Comparison of ENCODE assay signal across 27 cellular contexts in the genomic region with DNA sequence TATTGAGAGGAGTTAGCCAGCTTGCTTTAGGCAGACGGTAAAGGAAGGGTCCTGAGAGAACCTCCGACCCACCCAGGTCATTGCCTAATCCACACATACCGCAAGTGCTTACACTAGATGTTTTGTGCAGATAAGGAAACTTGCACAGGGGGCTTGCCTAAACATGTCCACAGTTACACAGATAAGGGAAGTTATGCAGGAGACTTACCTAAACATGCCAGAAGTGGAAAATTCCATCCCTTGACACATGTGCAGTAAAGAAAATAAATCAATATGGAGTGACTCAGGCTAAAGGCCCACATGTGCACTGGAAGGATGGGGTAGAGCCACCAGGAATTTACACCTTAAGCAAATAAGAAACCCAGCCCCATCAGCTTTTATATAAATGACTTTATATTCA.
DNase-seq lines count a peak whose midpoint lies in the region; ATAC-seq, FAIRE-seq and TF ChIP-seq lines count a peak whose summit lies in the region.
"Had no signal": no experiment of that assay in that cellular context is flagged by ENCODE, and none has a peak within 500 bp of the region (broad histone marks: within the 10 kb centered on the region; RNA-seq: fewer than 3 reads in every experiment).

No MANE protein-coding gene starts in this region.

- intact Hi-C loops in left lung (cut with DNase I): no loop called here

- DNase-seq in NOMO-1 treated with dmso at 0.1 percent for 144 hours (lab: John Stamatoyannopoulos, UW; ENCODE audit: unreplicated experiment): peak; percentile 34
- peak; percentile 89 for DNase-seq in bronchial epithelial cell (ENCODE audit: low read depth)
- DNase-seq in left lung: no peak
- DNase-seq in activated effector memory CD4-positive, alpha-beta T cell treated with Interleukin-2 at 50 U/mL for 16 hours: no peak
- no peak for DNase-seq in NCI-H82 (lab: John Stamatoyannopoulos, UW)
- DNase-seq: ACHN; activated CD4-positive, alpha-beta T cell treated with anti-CD3 and anti-CD28 coated beads for 48 hours; activated gamma-delta T cell treated with Interleukin-2 at 50 U/mL for 16 hours; activated naive CD8-positive, alpha-beta T cell treated with anti-CD3 and anti-CD28 coated beads, Interleukin-2, amount 50 U/mL, for 24 hours; activated T-cell treated with anti-CD3 and anti-CD28 coated beads, Interleukin-2, amount 50 U/mL, for 24 hours; BE2C; DMS53; effector CD4-positive, alpha-beta T cell; foreskin fibroblast; heart right ventricle; left colon; NCI-H1694; NCI-H524 treated with DMSO at 0.1 percent for 48 hours; pancreas; stimulated activated CD4-positive, alpha-beta T cell treated with anti-CD3 and anti-CD28 coated beads, Interleukin-2, amount 100 ng/mL, for 24 hours had no signal

- H3K4me1 ChIP-seq in HEK293 (ENCODE audit: control insufficient read depth, insufficient read depth, low read length) (no peaks in the 10 kb centered on the region), left lung (no peaks in the 10 kb centered on the region)
- H3K4me1 ChIP-seq: BE2C, heart right ventricle, pancreas had no signal

- H3K27me3 ChIP-seq in bronchial epithelial cell (ENCODE audit: control insufficient read depth, insufficient read depth, low read length) (no peaks in the 10 kb centered on the region), left lung (no peaks in the 10 kb centered on the region)
- H3K27me3 ChIP-seq: BE2C, heart right ventricle, pancreas had no signal

- POLR2A ChIA-PET in HEK293 (lab: Yijun Ruan, JAX): no interaction called here

- CTCF ChIA-PET in HEK293 (lab: Yijun Ruan, JAX): no interaction called here

- no peak overlapping the region; the same call in 1 of the 2 replicates for H3K27ac ChIP-seq in HEK293 (ENCODE audit: extremely low read depth, low read depth, low read length)
- no peak overlapping the region for H3K27ac ChIP-seq in left lung
- H3K27ac ChIP-seq: heart right ventricle, KMS-11, pancreas, tibial nerve had no signal

- H3K36me3 ChIP-seq in HEK293 (ENCODE audit: control insufficient read depth in 2 of 2, insufficient read depth in 1 of 2, low read length in 2 of 2) (no peaks in the 10 kb centered on the region), bronchial epithelial cell (ENCODE audit: control insufficient read depth, insufficient read depth, low read length) (no peaks in the 10 kb centered on the region), left lung (no peaks in the 10 kb centered on the region)
- H3K36me3 ChIP-seq: BE2C, heart right ventricle, pancreas, tibial nerve had no signal

- H3K9me3 ChIP-seq in HEK293 (ENCODE audit: control insufficient read depth, insufficient read depth, low read depth, low read length): no peaks in the 10 kb centered on the region
- H3K9me3 ChIP-seq in left lung: no peaks in the 10 kb centered on the region
- H3K9me3 ChIP-seq: BE2C, heart right ventricle, pancreas, tibial nerve had no signal

- no peak for FAIRE-seq in bronchial epithelial cell (lab: Jason Lieb, UNC)
- FAIRE-seq: HTR-8/SVneo, pancreas had no signal

- TF ChIP-seq CTCF in HEK293 (tag by site-specific recombination; IDR thresholded peaks at IDR 0.05): no peak
- no peak for TF ChIP-seq CTCF in bronchial epithelial cell (IDR thresholded peaks at IDR 0.05; ENCODE audit: insufficient read depth, low read length, severe bottlenecking)
- no peak for TF ChIP-seq CTCF in left lung (IDR thresholded peaks at IDR 0.05)

- peak; percentile 57 for ATAC-seq in left lung
- ATAC-seq in GM21723 (IDR thresholded peaks at IDR 0.05; ENCODE audit: unreplicated experiment): no peak
- ATAC-seq in HG03196 (IDR thresholded peaks at IDR 0.05; ENCODE audit: unreplicated experiment): no peak
- ATAC-seq: activated naive CD8-positive, alpha-beta T cell treated with anti-CD3 and anti-CD28 coated beads, Interleukin-2, amount 50 U/mL, for 24 hours; heart right ventricle; left colon; pancreas; SK-N-SH treated with all-trans-retinoic acid at 6 μM for 48 hours had no signal

- H3K4me3 ChIP-seq in HEK293 (ENCODE audit: low read depth, low read length) (no peak overlapping the region), bronchial epithelial cell (ENCODE audit: low read depth, low read length) (no peak overlapping the region), left lung (no peak overlapping the region)
- H3K4me3 ChIP-seq: heart right ventricle, pancreas, tibial nerve had no signal

TF ChIP-seq in HEK293, 187 proteins besides CTCF, POLR2A, EP300 and RAD21:
- TF ChIP-seq ZNF24 (tag by site-specific recombination; IDR thresholded peaks at IDR 0.05) (no peak), TRIM28 (IDR thresholded peaks at IDR 0.05; ENCODE audit: borderline replicate concordance, low read length) (peak; percentile 88)

Comparison
In these comparisons a context has a peak if more than half of its experiments do, and no peak if none do; other contexts are left out.
1. DNase-seq: peak in NOMO-1 treated with dmso at 0.1 percent for 144 hours (single experiment) and bronchial epithelial cell (single experiment); none in left lung (0 of 2), activated effector memory CD4-positive, alpha-beta T cell treated with Interleukin-2 at 50 U/mL for 16 hours (single experiment) and NCI-H82 (single experiment).